In genomic region chr19:16381756-16382401, GRCh38 we compare ENCODE assay signal across 10 cellular contexts. TPM values are rescaled to one million over a fixed set of nuclear protein-coding genes. Genes with fewer than 3 reads are reported as not detected.
DNase-seq lines count a peak whose midpoint lies in the region; ATAC-seq and TF ChIP-seq lines count a peak whose summit lies in the region.
"Had no signal": no experiment of that assay in that cellular context is flagged by ENCODE, and none has a peak within 500 bp of the region (broad histone marks: within the 10 kb centered on the region; RNA-seq: fewer than 3 reads in every experiment).

No MANE protein-coding gene starts in this region.

- H3K4me1 ChIP-seq in BLaER1 = peaks cover 22% of the 10 kb centered on the region
- H3K4me1 ChIP-seq in ascending aorta = peaks cover 21 to 27% of the 10 kb centered on the region in 2 donors

- H3K4me3 ChIP-seq in BLaER1 (no peak overlapping the region), ascending aorta (peak overlapping the region in 1 of 2 donors; percentile 1), H7 (ENCODE audit: insufficient read depth, low read depth, low read length) (no peak overlapping the region)

- H3K27ac ChIP-seq in BLaER1 (no peak overlapping the region), ascending aorta (peak overlapping the region; percentile 97)

- no peak overlapping the region for H3K4me2 ChIP-seq in BLaER1

- ATAC-seq in HG02678 (IDR thresholded peaks at IDR 0.05; ENCODE audit: unreplicated experiment) = no peak

- H3K27me3 ChIP-seq in BLaER1 (no peaks in the 10 kb centered on the region), ascending aorta (no peaks in the 10 kb centered on the region), H7 (ENCODE audit: control insufficient read depth, insufficient read depth, low read length) (no peaks in the 10 kb centered on the region)

- H3K9me3 ChIP-seq in BLaER1 (no peaks in the 10 kb centered on the region), ascending aorta (no peaks in the 10 kb centered on the region)

- H3K9ac ChIP-seq in BLaER1 = peak overlapping the region; percentile 36; the same call in 1 of the 2 replicates

- peak; percentile 7 to 27 (median 16) for TF ChIP-seq CTCF in ascending aorta (IDR thresholded peaks at IDR 0.05)

- DNase-seq in ascending aorta (ENCODE audit: low spot score in 2 of 2) (peak; percentile 94 to 100), hepatic stellate cell (ENCODE audit: low spot score) (peak; percentile 82), pulmonary artery endothelial cell (ENCODE audit: low read depth, low spot score) (peak; percentile 33), H7 (no peak), NCI-H2029 (lab: John Stamatoyannopoulos, UW) (no peak), EL (no peak)
- DNase-seq: DMS79, NCI-H2029 treated with DMSO at 0.1 percent for 48 hours had no signal

- intact Hi-C loops in ascending aorta (cut with DNase I) = loop anchor here (2.0 to 5.0 kb wide), 4 partner anchors 43 to 271 kb away; partner anchors contain the start of genes AP1M1 and RAB8A

- H3K36me3 ChIP-seq in BLaER1 (peaks cover 95% of the 10 kb centered on the region), ascending aorta (peaks cover 21 to 31% of the 10 kb centered on the region in 2 donors), H7 (replicated peaks; ENCODE audit: control insufficient read depth, insufficient read depth, low read length) (peaks cover 13% of the 10 kb centered on the region)

- H4K20me1 ChIP-seq in BLaER1 = peaks cover 59% of the 10 kb centered on the region

RNA-seq across cellular contexts. Expression of gene KLF2, which starts 57.3 kb away (rescaled TPM):
- total RNA-seq in ascending aorta = 281 TPM
- 6.0 and 7.9 TPM in 2 replicates for total RNA-seq in pulmonary artery endothelial cell
- total RNA-seq in H7 (2014; rRNA removed; shearing (Covaris generic)) = not detected in 2 replicates

Comparison
In these comparisons a context has a peak if more than half of its experiments do, and no peak if none do; other contexts are left out.
1. DNase-seq: peak in ascending aorta (2 of 2), hepatic stellate cell (single experiment) and pulmonary artery endothelial cell (single experiment); none in H7 (single experiment), NCI-H2029 (single experiment) and EL (single experiment).
2. RNA of gene KLF2, which starts 57.3 kb away (total RNA-seq): 281 TPM in ascending aorta (single experiment); 6.0 to 7.9 TPM in pulmonary artery endothelial cell and not detected in H7; every median in the first group is over 10 times any median in the second.